In genomic region chr14:22123188-22123560, GRCh38 we compare ENCODE assay signal across 1 cellular context.
TF ChIP-seq lines count a peak whose summit lies in the region.

No MANE protein-coding gene starts in this region.

TF ChIP-seq in H1, 55 proteins besides CTCF, POLR2A, EP300 and RAD21:
- TF ChIP-seq SIRT6 (IDR thresholded peaks at IDR 0.05; ENCODE audit: low read length) (no peak), TBP (IDR thresholded peaks at IDR 0.05; ENCODE audit: low read depth, low read length) (no peak), SP2 (IDR thresholded peaks at IDR 0.05; ENCODE audit: low read length) (no peak), BRCA1 (IDR thresholded peaks at IDR 0.05; ENCODE audit: low read depth, low read length) (no peak), SRF (IDR thresholded peaks at IDR 0.05; ENCODE audit: low read depth, low read length) (no peak), SIX5 (IDR thresholded peaks at IDR 0.05; ENCODE audit: low read depth, low read length) (no peak), YY1 (IDR thresholded peaks at IDR 0.05; ENCODE audit: low read depth, low read length) (no peak), SAP30 (IDR thresholded peaks at IDR 0.05; ENCODE audit: insufficient read depth, insufficient replicate concordance, low read length) (no peak), ZNF274 (IDR thresholded peaks at IDR 0.05; ENCODE audit: borderline replicate concordance, extremely low read depth, low read length) (no peak), CTBP2 (IDR thresholded peaks at IDR 0.05; ENCODE audit: borderline replicate concordance, insufficient read depth, insufficient read length, low read length) (no peak), CBX5 (IDR thresholded peaks at IDR 0.05; ENCODE audit: low read depth, low read length) (no peak), KDM1A (IDR thresholded peaks at IDR 0.05; ENCODE audit: borderline replicate concordance, low read length) (no peak), SUZ12 (IDR thresholded peaks at IDR 0.05; ENCODE audit: low read length) (no peak), SP1 (IDR thresholded peaks at IDR 0.05; ENCODE audit: low read depth, low read length) (no peak), TAF1 (IDR thresholded peaks at IDR 0.05; ENCODE audit: low read depth, low read length) (no peak), RNF2 (IDR thresholded peaks at IDR 0.05; ENCODE audit: borderline replicate concordance, low read depth, low read length, missing control alignments, poor library complexity, severe bottlenecking) (no peak)
- TF ChIP-seq, protein P1, sequence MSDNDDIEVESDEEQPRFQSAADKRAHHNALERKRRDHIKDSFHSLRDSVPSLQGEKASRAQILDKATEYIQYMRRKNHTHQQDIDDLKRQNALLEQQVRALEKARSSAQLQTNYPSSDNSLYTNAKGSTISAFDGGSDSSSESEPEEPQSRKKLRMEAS (IDR thresholded peaks at IDR 0.05): no peak
- TF ChIP-seq, protein P2, sequence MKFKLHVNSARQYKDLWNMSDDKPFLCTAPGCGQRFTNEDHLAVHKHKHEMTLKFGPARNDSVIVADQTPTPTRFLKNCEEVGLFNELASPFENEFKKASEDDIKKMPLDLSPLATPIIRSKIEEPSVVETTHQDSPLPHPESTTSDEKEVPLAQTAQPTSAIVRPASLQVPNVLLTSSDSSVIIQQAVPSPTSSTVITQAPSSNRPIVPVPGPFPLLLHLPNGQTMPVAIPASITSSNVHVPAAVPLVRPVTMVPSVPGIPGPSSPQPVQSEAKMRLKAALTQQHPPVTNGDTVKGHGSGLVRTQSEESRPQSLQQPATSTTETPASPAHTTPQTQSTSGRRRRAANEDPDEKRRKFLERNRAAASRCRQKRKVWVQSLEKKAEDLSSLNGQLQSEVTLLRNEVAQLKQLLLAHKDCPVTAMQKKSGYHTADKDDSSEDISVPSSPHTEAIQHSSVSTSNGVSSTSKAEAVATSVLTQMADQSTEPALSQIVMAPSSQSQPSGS (IDR thresholded peaks at IDR 0.05; ENCODE audit: low read length): no peak
